In the genomic region with DNA sequence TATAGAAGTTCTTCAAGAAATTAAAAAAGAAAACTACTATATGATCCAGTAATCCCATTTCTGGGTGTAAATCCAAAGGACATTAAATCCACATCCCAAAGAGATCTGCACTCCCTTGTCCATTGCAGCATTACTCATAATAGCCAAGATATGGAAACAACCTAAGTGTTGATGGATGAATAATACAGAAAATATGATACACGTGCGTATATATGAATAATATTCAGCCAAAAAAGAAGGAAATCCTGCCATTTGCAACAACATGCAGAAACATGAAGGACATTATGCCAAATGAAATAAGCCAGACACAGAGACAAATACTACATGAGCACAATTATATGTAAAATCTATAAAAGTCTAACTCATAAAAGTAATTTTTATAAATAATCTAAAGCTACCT, we compare ENCODE assay signal across 18 cellular contexts.
A peak's percentile ranks its signal among the peaks of the same experiment; 100 is the strongest.
DNase-seq lines count a peak whose midpoint lies in the region; ATAC-seq and TF ChIP-seq lines count a peak whose summit lies in the region.
"Had no signal": no experiment of that assay in that cellular context is flagged by ENCODE, and none has a peak within 500 bp of the region (broad histone marks: within the 10 kb centered on the region; RNA-seq: fewer than 3 reads in every experiment).

No MANE protein-coding gene starts in this region.

- TF ChIP-seq CTCF in RWPE2 (IDR thresholded peaks at IDR 0.05; ENCODE audit: poor library complexity, severe bottlenecking) = no peak
- no peak for TF ChIP-seq CTCF in epithelial cell of esophagus (IDR thresholded peaks at IDR 0.05; ENCODE audit: insufficient read depth, low read depth, low read length, missing control alignments)
- TF ChIP-seq CTCF in right lobe of liver (IDR thresholded peaks at IDR 0.05) = no peak

- H3K27ac ChIP-seq in RWPE2 (ENCODE audit: poor library complexity, severe bottlenecking) (peak overlapping the region; percentile 73), right lobe of liver (no peak overlapping the region)
- H3K27ac ChIP-seq: BLaER1, HL-60 had no signal

- H3K4me3 ChIP-seq in RWPE2 (ENCODE audit: severe bottlenecking) (no peak overlapping the region), epithelial cell of esophagus (ENCODE audit: low read length) (no peak overlapping the region), right lobe of liver (no peak overlapping the region)
- H3K4me3 ChIP-seq: BLaER1, K562 had no signal

- peak; percentile 82 for ATAC-seq in RWPE2 (ENCODE audit: low read depth)
- ATAC-seq in right lobe of liver = no peak
- ATAC-seq: CD8-positive, alpha-beta T cell; K562 had no signal

- no peaks in the 10 kb centered on the region for H3K9me3 ChIP-seq in RWPE2 (ENCODE audit: severe bottlenecking)
- H3K9me3 ChIP-seq in right lobe of liver = no peaks in the 10 kb centered on the region
- H3K9me3 ChIP-seq: BLaER1 had no signal

- H3K36me3 ChIP-seq in RWPE2 (ENCODE audit: low read depth) (no peaks in the 10 kb centered on the region), right lobe of liver (no peaks in the 10 kb centered on the region)
- H3K36me3 ChIP-seq: BLaER1 had no signal

- TF ChIP-seq POLR2A in right lobe of liver (IDR thresholded peaks at IDR 0.05) = no peak

- 60% methylated on average over 2 of the region's 2 CpGs for WGBS in right lobe of liver (ENCODE audit: insufficient coverage, low coverage, low lambda C conversion rate, missing lambda C conversion rate)

- intact Hi-C loops in right lobe of liver (cut with DNase I) = no loop called here

- H3K4me1 ChIP-seq in RWPE2 (ENCODE audit: insufficient read depth, poor library complexity, severe bottlenecking) (peaks cover 17% of the 10 kb centered on the region), right lobe of liver (no peaks in the 10 kb centered on the region)
- H3K4me1 ChIP-seq: BLaER1 had no signal

- DNase-seq in HS-27A (ENCODE audit: low read depth) (peak; percentile 17), RWPE2 (ENCODE audit: low spot score) (no peak), epithelial cell of esophagus (ENCODE audit: low read depth) (peak; percentile 78), iris pigment epithelial cell (ENCODE audit: low read depth) (peak; percentile 17), SHP77 (lab: John Stamatoyannopoulos, UW) (no peak), right lobe of liver (no peak), GDM1 (lab: John Stamatoyannopoulos, UW) (no peak), CD1c-positive myeloid dendritic cell (ENCODE audit: extremely low spot score) (no peak)
- DNase-seq: Calu3; CD8-positive, alpha-beta T cell; NCI-H187 treated with DMSO at 0.1 percent for 48 hours; NCI-H2227 treated with DMSO at 0.1 percent for 48 hours; NCI-H510A treated with DMSO at 0.1 percent for 48 hours; NCI-H774; SIG-M5 had no signal

- no peaks in the 10 kb centered on the region for H3K27me3 ChIP-seq in RWPE2 (ENCODE audit: insufficient read depth, poor library complexity, severe bottlenecking)
- H3K27me3 ChIP-seq in right lobe of liver = no peaks in the 10 kb centered on the region
- H3K27me3 ChIP-seq: BLaER1 had no signal

Comparison
In these comparisons a context has a peak if more than half of its experiments do, and no peak if none do; other contexts are left out.
1. DNase-seq: peak in HS-27A (single experiment), epithelial cell of esophagus (single experiment) and iris pigment epithelial cell (single experiment); none in RWPE2 (single experiment), SHP77 (0 of 2), right lobe of liver (0 of 3), GDM1 (single experiment) and CD1c-positive myeloid dendritic cell (single experiment).